In the genomic region with DNA sequence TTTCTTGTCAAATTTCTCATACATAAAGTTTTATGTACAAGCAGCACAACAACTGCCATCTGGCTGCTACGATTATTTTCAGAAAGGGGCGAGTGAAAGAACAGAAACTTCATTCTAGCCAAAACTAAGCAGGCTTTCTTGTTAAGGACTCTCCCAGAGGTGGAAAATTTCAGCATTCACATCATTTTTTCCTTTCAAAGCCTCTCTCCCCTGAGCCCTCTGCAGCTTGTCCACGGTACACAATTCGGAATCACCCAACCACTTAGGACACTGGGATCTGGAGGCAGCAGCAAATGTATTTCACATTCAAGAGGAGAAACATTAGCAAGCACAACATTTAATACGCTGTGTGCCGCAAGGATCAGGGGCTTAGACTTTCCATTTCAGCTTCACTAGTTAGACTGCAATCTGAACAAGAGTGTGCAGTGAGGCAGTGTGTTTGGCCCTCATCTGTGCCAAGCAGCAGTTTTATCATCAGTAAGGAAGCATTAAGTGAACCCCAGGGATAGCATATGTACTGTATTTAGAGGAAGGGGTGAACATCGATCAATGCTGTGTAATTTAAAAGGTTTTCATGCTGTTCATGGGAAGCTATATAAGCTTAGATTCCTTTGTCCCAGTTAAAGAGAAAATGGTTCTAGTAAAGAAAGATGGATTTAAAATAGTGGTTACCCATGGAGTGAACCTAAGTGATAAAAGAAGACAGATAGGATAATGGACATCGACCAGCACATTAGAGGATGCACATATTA, we compare ENCODE assay signal across 14 cellular contexts.
DNase-seq lines count a peak whose midpoint lies in the region; ATAC-seq and TF ChIP-seq lines count a peak whose summit lies in the region.
"Had no signal": no experiment of that assay in that cellular context is flagged by ENCODE, and none has a peak within 500 bp of the region (broad histone marks: within the 10 kb centered on the region; RNA-seq: fewer than 3 reads in every experiment).

No MANE protein-coding gene starts in this region.

- peaks cover 31% of the 10 kb centered on the region for H3K4me1 Mint-ChIP-seq in glutamatergic neuron (ENCODE audit: low read depth, unreplicated experiment)
- H3K4me1 Mint-ChIP-seq in activated T-helper 1 cell treated with anti-CD3 and anti-CD28 coated beads, Interleukin-12 subunit alpha, Interleukin-12 subunit beta, Interleukin-2, Interleukin-4 antibody, amounts not matched to agents 30 ng/mL and 10 ng/mL and 1 ng/mL, durations not matched to agents 14 hours and 24 hours and 36 hours (ENCODE audit: low read depth), result no peaks in the 10 kb centered on the region
- H3K4me1 Mint-ChIP-seq: CD4-positive, alpha-beta memory T cell had no signal

- H3K4me3 Mint-ChIP-seq in glutamatergic neuron (ENCODE audit: unreplicated experiment), result no peak overlapping the region
- H3K4me3 Mint-ChIP-seq in activated T-helper 1 cell treated with anti-CD3 and anti-CD28 coated beads, Interleukin-12 subunit alpha, Interleukin-12 subunit beta, Interleukin-2, Interleukin-4 antibody, amounts not matched to agents 30 ng/mL and 10 ng/mL and 1 ng/mL, durations not matched to agents 14 hours and 24 hours and 36 hours, result no peak overlapping the region
- H3K4me3 Mint-ChIP-seq: CD4-positive, alpha-beta memory T cell had no signal

- H3K9me3 Mint-ChIP-seq in glutamatergic neuron (ENCODE audit: unreplicated experiment), result no peaks in the 10 kb centered on the region
- no peaks in the 10 kb centered on the region for H3K9me3 Mint-ChIP-seq in activated T-helper 1 cell treated with anti-CD3 and anti-CD28 coated beads, Interleukin-12 subunit alpha, Interleukin-12 subunit beta, Interleukin-2, Interleukin-4 antibody, amounts not matched to agents 30 ng/mL and 10 ng/mL and 1 ng/mL, durations not matched to agents 14 hours and 24 hours and 36 hours

- no peaks in the 10 kb centered on the region for H3K27me3 Mint-ChIP-seq in glutamatergic neuron (ENCODE audit: unreplicated experiment)
- H3K27me3 Mint-ChIP-seq in activated T-helper 1 cell treated with anti-CD3 and anti-CD28 coated beads, Interleukin-12 subunit alpha, Interleukin-12 subunit beta, Interleukin-2, Interleukin-4 antibody, amounts not matched to agents 30 ng/mL and 10 ng/mL and 1 ng/mL, durations not matched to agents 14 hours and 24 hours and 36 hours (ENCODE audit: insufficient read depth), result no peaks in the 10 kb centered on the region

- no peak for TF ChIP-seq CTCF in glutamatergic neuron (IDR thresholded peaks at IDR 0.05; ENCODE audit: partially characterized antibody, unreplicated experiment)

- DNase-seq in left ventricle myocardium superior (no peak), left cardiac atrium (no peak), glutamatergic neuron (no peak), sciatic nerve (ENCODE audit: low spot score) (no peak)
- DNase-seq in activated T-helper 1 cell treated with anti-CD3 and anti-CD28 coated beads, Interleukin-12 subunit alpha, Interleukin-12 subunit beta, Interleukin-2, Interleukin-4 antibody, amounts not matched to agents 30 ng/mL and 10 ng/mL and 1 ng/mL, durations not matched to agents 14 hours and 24 hours and 36 hours (ENCODE audit: low spot score), result no peak
- DNase-seq: Calu3; CD4-positive, alpha-beta memory T cell; COR-L47; DMS53; DMS79 treated with DMSO at 0.1 percent for 48 hours; GM23248; H7; HCEC 1CT had no signal

- peak overlapping the region; percentile 77 for H3K27ac Mint-ChIP-seq in glutamatergic neuron (ENCODE audit: unreplicated experiment)
- H3K27ac Mint-ChIP-seq in activated T-helper 1 cell treated with anti-CD3 and anti-CD28 coated beads, Interleukin-12 subunit alpha, Interleukin-12 subunit beta, Interleukin-2, Interleukin-4 antibody, amounts not matched to agents 30 ng/mL and 10 ng/mL and 1 ng/mL, durations not matched to agents 14 hours and 24 hours and 36 hours, result no peak overlapping the region
- H3K27ac Mint-ChIP-seq: CD4-positive, alpha-beta memory T cell had no signal

- no peaks in the 10 kb centered on the region for H3K36me3 Mint-ChIP-seq in glutamatergic neuron (ENCODE audit: unreplicated experiment)
- no peaks in the 10 kb centered on the region for H3K36me3 Mint-ChIP-seq in activated T-helper 1 cell treated with anti-CD3 and anti-CD28 coated beads, Interleukin-12 subunit alpha, Interleukin-12 subunit beta, Interleukin-2, Interleukin-4 antibody, amounts not matched to agents 30 ng/mL and 10 ng/mL and 1 ng/mL, durations not matched to agents 14 hours and 24 hours and 36 hours (ENCODE audit: low read depth)
- H3K36me3 Mint-ChIP-seq: CD4-positive, alpha-beta memory T cell had no signal

- ATAC-seq in left ventricle myocardium superior (peak; percentile 46), left cardiac atrium (no peak), sciatic nerve (peak; percentile 52), GM18867 (IDR thresholded peaks at IDR 0.05; ENCODE audit: unreplicated experiment) (no peak)

- intact Hi-C loops in left ventricle myocardium superior (cut with micrococcal nuclease) (no loop called here), left cardiac atrium (cut with DNase I) (no loop called here), sciatic nerve (cut with DNase I) (no loop called here)
- intact Hi-C loops in activated T-helper 1 cell treated with anti-CD3 and anti-CD28 coated beads, Interleukin-12 subunit alpha, Interleukin-12 subunit beta, Interleukin-2, Interleukin-4 antibody, amounts not matched to agents 30 ng/mL and 10 ng/mL and 1 ng/mL, durations not matched to agents 14 hours and 24 hours and 36 hours (cut with micrococcal nuclease), result no loop called here

Comparison
In these comparisons a context has a peak if more than half of its experiments do, and no peak if none do; other contexts are left out.
1. ATAC-seq: peak in left ventricle myocardium superior (single experiment) and sciatic nerve (single experiment); none in left cardiac atrium (0 of 2) and GM18867 (single experiment).